27 cellular contexts compared by ENCODE assay signal in the genomic region with DNA sequence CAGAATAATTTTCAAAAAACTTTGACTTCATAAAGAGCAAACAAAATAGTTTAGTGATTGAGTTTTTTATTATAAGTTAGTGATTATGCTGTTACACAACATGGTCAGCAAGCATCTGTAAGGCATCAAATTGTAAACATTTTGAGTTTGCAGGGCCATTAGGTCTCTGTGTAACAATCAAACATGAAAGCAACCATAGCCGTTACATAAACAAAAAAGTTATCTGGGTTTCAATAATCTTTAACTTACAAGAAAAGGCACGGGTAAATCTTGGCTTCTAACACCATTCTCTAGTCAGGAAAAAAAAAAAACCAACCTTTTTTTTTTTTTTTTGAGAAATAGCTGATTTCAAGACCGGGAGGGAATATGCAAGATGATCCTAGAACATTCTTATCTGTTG.
"Had no signal": no experiment of that assay in that cellular context is flagged by ENCODE, and none has a peak within 500 bp of the region (broad histone marks: within the 10 kb centered on the region; RNA-seq: fewer than 3 reads in every experiment).

No MANE protein-coding gene starts in this region.

- H3K27ac Mint-ChIP-seq: dendritic cell treated with granulocyte-macrophage colony-stimulating factor and Interleukin-4, amounts not matched to agents 40 ng/mL and 50 ng/mL, for 4 days; endodermal cell; mesothelial cell of epicardium; naive B cell; nephron; neural progenitor cell; progenitor cell of endocrine pancreas; stimulated activated memory B cell treated with anti-CD40 and anti-IgM and Interleukin-4, amounts not matched to agents 10 μg/mL and 1 μg/mL and 100 μg/mL, for 72 hours; stimulated activated naive CD8-positive, alpha-beta T cell treated with anti-CD3 and anti-CD28 coated beads, Interleukin-15, Interleukin-2, amounts not matched to agents 100 ng/mL and 50 ng/mL, for 24 hours had no signal

- H3K4me1 ChIP-seq: esophagus muscularis mucosa, foreskin keratinocyte, gastroesophageal sphincter, heart left ventricle, left lung, neural progenitor cell, parathyroid adenoma, right atrium auricular region, sigmoid colon, spleen, tibial nerve, upper lobe of left lung had no signal

- H3K9me3 ChIP-seq: gastroesophageal sphincter, mucosa of descending colon, sigmoid colon, thoracic aorta, upper lobe of left lung had no signal

- H3K27me3 ChIP-seq: esophagus muscularis mucosa, foreskin keratinocyte, gastroesophageal sphincter, heart left ventricle, left lung, neural progenitor cell, right atrium auricular region, sigmoid colon, spleen, tibial nerve, upper lobe of left lung had no signal

- ATAC-seq: foreskin keratinocyte; gastroesophageal sphincter; heart left ventricle; left cardiac atrium; left lung; mucosa of descending colon; stimulated activated memory B cell treated with anti-CD40 and anti-IgM and Interleukin-4, amounts not matched to agents 10 μg/mL and 1 μg/mL and 100 μg/mL, for 72 hours had no signal

- H3K4me1 Mint-ChIP-seq: mesothelial cell of epicardium; naive B cell; nephron; stimulated activated memory B cell treated with anti-CD40 and anti-IgM and Interleukin-4, amounts not matched to agents 10 μg/mL and 1 μg/mL and 100 μg/mL, for 72 hours had no signal

- H3K36me3 Mint-ChIP-seq: naive B cell; neural progenitor cell; stimulated activated memory B cell treated with anti-CD40 and anti-IgM and Interleukin-4, amounts not matched to agents 10 μg/mL and 1 μg/mL and 100 μg/mL, for 72 hours had no signal

- H3K4me3 Mint-ChIP-seq: dendritic cell treated with granulocyte-macrophage colony-stimulating factor and Interleukin-4, amounts not matched to agents 40 ng/mL and 50 ng/mL, for 4 days; endodermal cell; mesothelial cell of epicardium; naive B cell; nephron; neural progenitor cell; stimulated activated memory B cell treated with anti-CD40 and anti-IgM and Interleukin-4, amounts not matched to agents 10 μg/mL and 1 μg/mL and 100 μg/mL, for 72 hours; stimulated activated naive CD8-positive, alpha-beta T cell treated with anti-CD3 and anti-CD28 coated beads, Interleukin-15, Interleukin-2, amounts not matched to agents 100 ng/mL and 50 ng/mL, for 24 hours had no signal

- H3K27me3 Mint-ChIP-seq: dendritic cell treated with granulocyte-macrophage colony-stimulating factor and Interleukin-4, amounts not matched to agents 40 ng/mL and 50 ng/mL, for 4 days; naive B cell; stimulated activated memory B cell treated with anti-CD40 and anti-IgM and Interleukin-4, amounts not matched to agents 10 μg/mL and 1 μg/mL and 100 μg/mL, for 72 hours; stimulated activated naive CD8-positive, alpha-beta T cell treated with anti-CD3 and anti-CD28 coated beads, Interleukin-15, Interleukin-2, amounts not matched to agents 100 ng/mL and 50 ng/mL, for 24 hours had no signal

- DNase-seq: effector CD8-positive, alpha-beta T cell; endodermal cell; foreskin keratinocyte; heart left ventricle; hippocampal formation; left cardiac atrium; left lung; mesenchymal stem cell; mucosa of descending colon; naive B cell; sigmoid colon; spleen; stimulated activated CD4-positive, alpha-beta T cell treated with anti-CD3 and anti-CD28 coated beads, Interleukin-4, amount 100 ng/mL, for 4 hours; upper lobe of left lung had no signal

- H3K27ac ChIP-seq: esophagus muscularis mucosa, foreskin keratinocyte, gastroesophageal sphincter, heart left ventricle, left lung, neural progenitor cell, parathyroid adenoma, right atrium auricular region, sigmoid colon, spleen, thoracic aorta, tibial nerve, upper lobe of left lung had no signal

- H3K36me3 ChIP-seq: esophagus muscularis mucosa, gastroesophageal sphincter, heart left ventricle, left lung, neural progenitor cell, right atrium auricular region, sigmoid colon, spleen, thoracic aorta, tibial nerve, upper lobe of left lung had no signal

- H3K4me3 ChIP-seq: esophagus muscularis mucosa, gastroesophageal sphincter, heart left ventricle, left lung, mucosa of descending colon, neural progenitor cell, right atrium auricular region, sigmoid colon, spleen, thoracic aorta, tibial nerve, upper lobe of left lung had no signal
